ENCODE assay signal across 1 cellular context in the genomic region with DNA sequence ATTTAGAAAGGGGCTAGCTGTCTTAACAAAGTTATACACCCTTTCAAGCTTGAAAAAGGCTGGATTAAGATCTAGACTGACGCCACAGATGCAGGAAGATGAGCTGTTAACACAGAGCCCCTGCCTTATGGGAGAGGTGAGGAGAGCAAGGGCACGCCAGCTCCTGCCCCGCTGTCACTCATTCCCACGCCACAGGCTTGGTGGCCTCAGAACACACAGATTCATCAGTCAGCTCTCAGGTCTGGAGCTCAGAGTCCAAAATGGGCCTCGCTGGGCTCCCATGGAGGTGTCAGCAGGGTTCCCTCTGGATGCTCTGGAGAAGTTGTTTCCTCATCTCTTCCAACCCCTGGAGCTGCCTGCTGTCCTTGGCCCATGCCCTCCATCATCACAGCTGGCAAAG.
TF ChIP-seq lines count a peak whose summit lies in the region.

No MANE protein-coding gene starts in this region.

TF ChIP-seq in SK-N-SH treated with all-trans-retinoic acid at 6 μM for 48 hours, 23 proteins besides CTCF, POLR2A, EP300 and RAD21 (continued from another document):
- TF ChIP-seq, protein P1, sequence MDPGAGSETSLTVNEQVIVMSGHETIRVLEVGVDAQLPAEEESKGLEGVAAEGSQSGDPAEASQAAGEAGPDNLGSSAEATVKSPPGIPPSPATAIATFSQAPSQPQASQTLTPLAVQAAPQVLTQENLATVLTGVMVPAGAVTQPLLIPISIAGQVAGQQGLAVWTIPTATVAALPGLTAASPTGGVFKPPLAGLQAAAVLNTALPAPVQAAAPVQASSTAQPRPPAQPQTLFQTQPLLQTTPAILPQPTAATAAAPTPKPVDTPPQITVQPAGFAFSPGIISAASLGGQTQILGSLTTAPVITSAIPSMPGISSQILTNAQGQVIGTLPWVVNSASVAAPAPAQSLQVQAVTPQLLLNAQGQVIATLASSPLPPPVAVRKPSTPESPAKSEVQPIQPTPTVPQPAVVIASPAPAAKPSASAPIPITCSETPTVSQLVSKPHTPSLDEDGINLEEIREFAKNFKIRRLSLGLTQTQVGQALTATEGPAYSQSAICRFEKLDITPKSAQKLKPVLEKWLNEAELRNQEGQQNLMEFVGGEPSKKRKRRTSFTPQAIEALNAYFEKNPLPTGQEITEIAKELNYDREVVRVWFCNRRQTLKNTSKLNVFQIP (CRISPR knock-in tag; IDR thresholded peaks at IDR 0.05; ENCODE audit: borderline replicate concordance, low read depth), result no peak
- TF ChIP-seq OSR1 (CRISPR knock-in tag; IDR thresholded peaks at IDR 0.05) (no peak), RARB (CRISPR knock-in tag; IDR thresholded peaks at IDR 0.05) (no peak), CSDC2 (CRISPR knock-in tag; IDR thresholded peaks at IDR 0.05) (no peak), SNAI2 (CRISPR knock-in tag; IDR thresholded peaks at IDR 0.05) (no peak), ISL1 (CRISPR knock-in tag; IDR thresholded peaks at IDR 0.05) (no peak)
- TF ChIP-seq, protein P2, sequence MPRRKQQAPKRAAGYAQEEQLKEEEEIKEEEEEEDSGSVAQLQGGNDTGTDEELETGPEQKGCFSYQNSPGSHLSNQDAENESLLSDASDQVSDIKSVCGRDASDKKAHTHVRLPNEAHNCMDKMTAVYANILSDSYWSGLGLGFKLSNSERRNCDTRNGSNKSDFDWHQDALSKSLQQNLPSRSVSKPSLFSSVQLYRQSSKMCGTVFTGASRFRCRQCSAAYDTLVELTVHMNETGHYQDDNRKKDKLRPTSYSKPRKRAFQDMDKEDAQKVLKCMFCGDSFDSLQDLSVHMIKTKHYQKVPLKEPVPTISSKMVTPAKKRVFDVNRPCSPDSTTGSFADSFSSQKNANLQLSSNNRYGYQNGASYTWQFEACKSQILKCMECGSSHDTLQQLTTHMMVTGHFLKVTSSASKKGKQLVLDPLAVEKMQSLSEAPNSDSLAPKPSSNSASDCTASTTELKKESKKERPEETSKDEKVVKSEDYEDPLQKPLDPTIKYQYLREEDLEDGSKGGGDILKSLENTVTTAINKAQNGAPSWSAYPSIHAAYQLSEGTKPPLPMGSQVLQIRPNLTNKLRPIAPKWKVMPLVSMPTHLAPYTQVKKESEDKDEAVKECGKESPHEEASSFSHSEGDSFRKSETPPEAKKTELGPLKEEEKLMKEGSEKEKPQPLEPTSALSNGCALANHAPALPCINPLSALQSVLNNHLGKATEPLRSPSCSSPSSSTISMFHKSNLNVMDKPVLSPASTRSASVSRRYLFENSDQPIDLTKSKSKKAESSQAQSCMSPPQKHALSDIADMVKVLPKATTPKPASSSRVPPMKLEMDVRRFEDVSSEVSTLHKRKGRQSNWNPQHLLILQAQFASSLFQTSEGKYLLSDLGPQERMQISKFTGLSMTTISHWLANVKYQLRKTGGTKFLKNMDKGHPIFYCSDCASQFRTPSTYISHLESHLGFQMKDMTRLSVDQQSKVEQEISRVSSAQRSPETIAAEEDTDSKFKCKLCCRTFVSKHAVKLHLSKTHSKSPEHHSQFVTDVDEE (CRISPR knock-in tag; IDR thresholded peaks at IDR 0.05), result no peak
- TF ChIP-seq, protein P3, sequence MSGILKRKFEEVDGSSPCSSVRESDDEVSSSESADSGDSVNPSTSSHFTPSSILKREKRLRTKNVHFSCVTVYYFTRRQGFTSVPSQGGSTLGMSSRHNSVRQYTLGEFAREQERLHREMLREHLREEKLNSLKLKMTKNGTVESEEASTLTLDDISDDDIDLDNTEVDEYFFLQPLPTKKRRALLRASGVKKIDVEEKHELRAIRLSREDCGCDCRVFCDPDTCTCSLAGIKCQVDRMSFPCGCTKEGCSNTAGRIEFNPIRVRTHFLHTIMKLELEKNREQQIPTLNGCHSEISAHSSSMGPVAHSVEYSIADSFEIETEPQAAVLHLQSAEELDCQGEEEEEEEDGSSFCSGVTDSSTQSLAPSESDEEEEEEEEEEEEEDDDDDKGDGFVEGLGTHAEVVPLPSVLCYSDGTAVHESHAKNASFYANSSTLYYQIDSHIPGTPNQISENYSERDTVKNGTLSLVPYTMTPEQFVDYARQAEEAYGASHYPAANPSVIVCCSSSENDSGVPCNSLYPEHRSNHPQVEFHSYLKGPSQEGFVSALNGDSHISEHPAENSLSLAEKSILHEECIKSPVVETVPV (CRISPR knock-in tag; IDR thresholded peaks at IDR 0.05), result no peak
TF ChIP-seq in SK-N-SH treated with all-trans-retinoic acid at 6 μM for 48 hours: peak in this region for 0.
